Comparison of ENCODE assay signal across 12 cellular contexts in genomic region chr11:35160248-35160820, GRCh38. TPM values are rescaled to one million over a fixed set of nuclear protein-coding genes. Genes with fewer than 3 reads are reported as not detected.
DNase-seq lines count a peak whose midpoint lies in the region; ATAC-seq and TF ChIP-seq lines count a peak whose summit lies in the region.
"Had no signal": no experiment of that assay in that cellular context is flagged by ENCODE, and none has a peak within 500 bp of the region (broad histone marks: within the 10 kb centered on the region; RNA-seq: fewer than 3 reads in every experiment).

No MANE protein-coding gene starts in this region.

- CTCF ChIA-PET in CD4-positive, alpha-beta memory T cell (lab: Charles Lee; ENCODE audit: partially characterized antibody), result interaction anchor here (1.0 to 11.8 kb wide), 5 partner anchors 12 to 234 kb away, joined by 3 to 151 read pairs (median 8); no protein-coding TSS in a partner anchor
- CTCF ChIA-PET in Panc1 (lab: Charles Lee), result interaction anchor here (0.6 kb wide), 1 partner anchor 15 kb away, joined by 3 read pairs; no protein-coding TSS in a partner anchor

- no peaks in the 10 kb centered on the region for H3K27me3 ChIP-seq in CD4-positive, alpha-beta memory T cell (ENCODE audit: insufficient read depth, low read length)
- no peaks in the 10 kb centered on the region for H3K27me3 ChIP-seq in Panc1 (ENCODE audit: control insufficient read depth, insufficient read depth, low read length)
- no peaks in the 10 kb centered on the region for H3K27me3 ChIP-seq in osteoblast (ENCODE audit: insufficient read depth, low read length)

- H4K20me1 ChIP-seq in osteoblast (ENCODE audit: insufficient read depth, low read length), result peaks cover 46% of the 10 kb centered on the region

- H2AFZ ChIP-seq in osteoblast (ENCODE audit: low read length), result no peak overlapping the region

- peaks cover 100% of the 10 kb centered on the region for H3K4me1 ChIP-seq in CD4-positive, alpha-beta memory T cell (ENCODE audit: insufficient read depth, low read length)
- H3K4me1 ChIP-seq in Panc1 (ENCODE audit: control insufficient read depth, insufficient read depth, low read length) (peaks cover 100% of the 10 kb centered on the region), osteoblast (ENCODE audit: insufficient read depth, low read length) (peaks cover 86% of the 10 kb centered on the region)

- no peak overlapping the region for H3K4me2 ChIP-seq in osteoblast (ENCODE audit: insufficient read depth, low read length)

- H3K9me3 ChIP-seq in CD4-positive, alpha-beta memory T cell (ENCODE audit: control insufficient read depth in 1 of 2, low read length in 2 of 2), result no peaks in the 10 kb centered on the region
- H3K9me3 ChIP-seq in Panc1 (ENCODE audit: control insufficient read depth, insufficient read depth, low read depth, low read length) (no peaks in the 10 kb centered on the region), osteoblast (ENCODE audit: low read depth, low read length) (no peaks in the 10 kb centered on the region)

- peak overlapping the region; percentile 96 for H3K27ac ChIP-seq in CD4-positive, alpha-beta memory T cell (ENCODE audit: low read depth, low read length)
- H3K27ac ChIP-seq in Panc1 (ENCODE audit: low read length) (peak overlapping the region; percentile 99), osteoblast (ENCODE audit: low read depth, low read length) (peak overlapping the region; percentile 56)

- no peaks in the 10 kb centered on the region for H3K9me3 Mint-ChIP-seq in CD4-positive, alpha-beta memory T cell
- no peaks in the 10 kb centered on the region for H3K9me3 Mint-ChIP-seq in brain

- DNase-seq in CD4-positive, alpha-beta memory T cell, result peak; percentile 54 to 75 (median 61)
- DNase-seq in Panc1 (ENCODE audit: low read depth, low spot score), result no peak
- DNase-seq in osteoblast (ENCODE audit: insufficient read length, low spot score, missing footprints), result no peak
- no peak for DNase-seq in NCI-H774 (lab: John Stamatoyannopoulos, UW)
- DNase-seq: cerebellar nuclear complex, HCEC 1CT, islet precursor cell, NCI-H1694 treated with DMSO at 0.1 percent for 48 hours had no signal

- ATAC-seq in Panc1 (no peak), GM18498 (IDR thresholded peaks at IDR 0.05; ENCODE audit: unreplicated experiment) (no peak), HG02610 (IDR thresholded peaks at IDR 0.05; ENCODE audit: unreplicated experiment) (no peak), HG03378 (IDR thresholded peaks at IDR 0.05; ENCODE audit: unreplicated experiment) (no peak)

- H3K4me3 ChIP-seq in CD4-positive, alpha-beta memory T cell (ENCODE audit: low read length in 2 of 2), result no peak overlapping the region
- H3K4me3 ChIP-seq in Panc1 (ENCODE audit: low read depth in 2 of 2, low read length in 2 of 2) (no peak overlapping the region; a peak in 1 of 4 replicates), osteoblast (ENCODE audit: insufficient read depth, low read length) (no peak overlapping the region)

- H3K4me1 Mint-ChIP-seq in CD4-positive, alpha-beta memory T cell, result peaks cover 92 to 100% (median 97%) of the 10 kb centered on the region in 4 donors
- peaks cover 38% of the 10 kb centered on the region for H3K4me1 Mint-ChIP-seq in brain

- in situ Hi-C loops in Panc1 (cut with HindIII; ENCODE audit: low pct_unique_long_range_greater_than_20kb, low sequenced_read_pairs), result no loop called here

- H3K27me3 Mint-ChIP-seq in CD4-positive, alpha-beta memory T cell, result no peaks in the 10 kb centered on the region
- peaks cover 3% of the 10 kb centered on the region for H3K27me3 Mint-ChIP-seq in brain

- POLR2A ChIA-PET in CD4-positive, alpha-beta memory T cell (lab: Charles Lee; ENCODE audit: partially characterized antibody), result interaction anchor here (1.1 to 31.9 kb wide), 8 partner anchors 15 to 160 kb away, joined by 4 to 1106 read pairs (median 6); partner anchors contain the start of gene CD44
- POLR2A ChIA-PET in Panc1 (lab: Charles Lee), result no interaction called here

- no peaks in the 10 kb centered on the region for H3K36me3 ChIP-seq in CD4-positive, alpha-beta memory T cell (ENCODE audit: insufficient read depth, low read length)
- H3K36me3 ChIP-seq in Panc1 (ENCODE audit: control insufficient read depth, insufficient read depth, low read length) (peaks cover 12% of the 10 kb centered on the region; the same call in 1 of the 2 replicates), osteoblast (ENCODE audit: insufficient read depth, low read length) (peaks cover 35% of the 10 kb centered on the region)

- H3K79me2 ChIP-seq in osteoblast (ENCODE audit: insufficient read depth, low read length), result peaks cover 100% of the 10 kb centered on the region

- TF ChIP-seq CTCF in Panc1 (IDR thresholded peaks at IDR 0.05), result no peak
- no peak for TF ChIP-seq CTCF in brain (conservative IDR thresholded peaks at IDR 0.05)
- no peak for TF ChIP-seq CTCF in osteoblast (IDR thresholded peaks at IDR 0.05; ENCODE audit: extremely low read depth, low read depth, low read length)

- peak overlapping the region; percentile 49 to 87 (median 64) for H3K4me3 Mint-ChIP-seq in CD4-positive, alpha-beta memory T cell
- H3K4me3 Mint-ChIP-seq in brain, result no peak overlapping the region

- intact Hi-C loops in CD4-positive, alpha-beta memory T cell (cut with micrococcal nuclease), result loop anchor here (1.0 to 5.0 kb wide), 3 partner anchors 12 to 147 kb away; no protein-coding TSS in a partner anchor
- intact Hi-C loops in Panc1 (cut with micrococcal nuclease; ENCODE audit: unreplicated experiment), result no loop called here

- H3K36me3 Mint-ChIP-seq in CD4-positive, alpha-beta memory T cell, result peaks cover 40 to 87% of the 10 kb centered on the region in 2 donors
- no peaks in the 10 kb centered on the region for H3K36me3 Mint-ChIP-seq in brain

- no TSS peak for BruUV-seq in Panc1 (replicated peaks; lab: Mats Ljungman, UMichigan)

- peak overlapping the region; percentile 89 to 100 (median 100) for H3K27ac Mint-ChIP-seq in CD4-positive, alpha-beta memory T cell
- peak overlapping the region in 4 of 5 experiments; percentile 6 to 73 (median 21) for H3K27ac Mint-ChIP-seq in brain

RNA-seq across cellular contexts. Expression of gene CD44, which starts 21.4 kb away (rescaled TPM):
- 100 to 1,000 TPM; 808 to 809 TPM for total RNA-seq in CD4-positive, alpha-beta memory T cell
- 100 to 1,000 TPM; 390 to 554 TPM for polyA plus RNA-seq in CD4-positive, alpha-beta memory T cell
- total RNA-seq in Panc1 (2021; ENCODE audit: unreplicated experiment) (1,819 TPM), osteoblast (238 and 268 TPM in 2 replicates)
- 1,270 TPM for polyA plus RNA-seq in Panc1 (2012; ENCODE audit: insufficient read length)
- polyA plus RNA-seq in brain (ENCODE audit: insufficient read depth, low read depth, low replicate concordance), result 23.5 TPM

Comparison
In these comparisons a context has a peak if more than half of its experiments do, and no peak if none do; other contexts are left out.
1. DNase-seq: peak in CD4-positive, alpha-beta memory T cell (5 of 5); none in Panc1 (single experiment), osteoblast (single experiment) and NCI-H774 (single experiment).
2. H3K4me3 Mint-ChIP-seq: peak in CD4-positive, alpha-beta memory T cell (8 of 8); none in brain (0 of 5).
3. Peak in every context shown above with its lines, with median percentiles within 50 percentile points of each other: H3K27ac ChIP-seq.